Comparison of ENCODE assay signal across 15 cellular contexts in the genomic region with DNA sequence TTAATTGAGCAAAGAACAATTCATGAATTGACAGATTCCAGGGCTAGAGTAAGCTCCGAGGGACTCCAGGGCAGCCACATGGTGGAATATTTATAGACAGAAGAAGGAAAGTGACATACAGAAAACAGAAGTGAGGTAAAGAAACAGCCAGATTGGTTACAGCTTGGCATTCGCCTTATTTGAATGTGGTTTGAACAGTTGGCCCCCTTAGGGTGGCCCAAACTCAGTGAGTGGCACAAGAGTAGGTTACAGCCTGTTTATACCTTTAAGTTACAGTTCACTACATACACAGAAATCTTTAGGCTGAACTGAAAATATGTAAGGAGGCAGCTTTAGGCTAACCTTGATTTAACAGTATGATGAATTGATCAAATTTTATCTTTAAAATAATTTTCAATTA.
"Had no signal": no experiment of that assay in that cellular context is flagged by ENCODE, and none has a peak within 500 bp of the region (broad histone marks: within the 10 kb centered on the region; RNA-seq: fewer than 3 reads in every experiment).

No MANE protein-coding gene starts in this region.

- DNase-seq: activated CD4-positive, alpha-beta T cell treated with anti-CD3 and anti-CD28 coated beads for 48 hours; body of pancreas; cortex of kidney; effector CD8-positive, alpha-beta T cell; foreskin melanocyte; heart left ventricle; islet precursor cell; mammary epithelial cell; posterior cingulate gyrus; tibial artery; uterus had no signal

- H3K9me3 Mint-ChIP-seq: activated naive CD4-positive, alpha-beta T cell treated with anti-CD3 and anti-CD28 coated beads, Interleukin-2, amount 50 U/mL, for 24 hours; activated T-helper 2 cell treated with anti-CD3 and anti-CD28 coated beads, Interferon-gamma antibody, Interleukin-2, Interleukin-4, amounts not matched to agents 10 μg/mL and 5 μg/mL and 100 μg/mL, durations not matched to agents 14 hours and 24 hours and 36 hours; central memory CD8-positive, alpha-beta T cell had no signal

- H3K4me1 Mint-ChIP-seq: activated naive CD4-positive, alpha-beta T cell treated with anti-CD3 and anti-CD28 coated beads, Interleukin-2, amount 50 U/mL, for 24 hours; central memory CD8-positive, alpha-beta T cell had no signal

- H3K4me3 ChIP-seq: body of pancreas, heart left ventricle, skin epidermis, tibial artery, uterus had no signal

- H3K27ac ChIP-seq: body of pancreas, heart left ventricle, skin epidermis, tibial artery, uterus had no signal

- H3K4me1 ChIP-seq: body of pancreas, heart left ventricle, tibial artery, uterus had no signal

- H3K36me3 ChIP-seq: heart left ventricle, tibial artery, uterus had no signal

- H3K9me3 ChIP-seq: body of pancreas, heart left ventricle, tibial artery, uterus had no signal

- H3K27me3 Mint-ChIP-seq: central memory CD8-positive, alpha-beta T cell had no signal

- H3K36me3 Mint-ChIP-seq: activated naive CD4-positive, alpha-beta T cell treated with anti-CD3 and anti-CD28 coated beads, Interleukin-2, amount 50 U/mL, for 24 hours had no signal

- H3K27me3 ChIP-seq: body of pancreas, heart left ventricle, tibial artery, uterus had no signal

- H3K4me3 Mint-ChIP-seq: activated naive CD4-positive, alpha-beta T cell treated with anti-CD3 and anti-CD28 coated beads, Interleukin-2, amount 50 U/mL, for 24 hours; central memory CD8-positive, alpha-beta T cell had no signal

- H3K27ac Mint-ChIP-seq: activated naive CD4-positive, alpha-beta T cell treated with anti-CD3 and anti-CD28 coated beads, Interleukin-2, amount 50 U/mL, for 24 hours; activated T-helper 2 cell treated with anti-CD3 and anti-CD28 coated beads, Interferon-gamma antibody, Interleukin-2, Interleukin-4, amounts not matched to agents 10 μg/mL and 5 μg/mL and 100 μg/mL, durations not matched to agents 14 hours and 24 hours and 36 hours had no signal
